20 cellular contexts compared by ENCODE assay signal in the genomic region with DNA sequence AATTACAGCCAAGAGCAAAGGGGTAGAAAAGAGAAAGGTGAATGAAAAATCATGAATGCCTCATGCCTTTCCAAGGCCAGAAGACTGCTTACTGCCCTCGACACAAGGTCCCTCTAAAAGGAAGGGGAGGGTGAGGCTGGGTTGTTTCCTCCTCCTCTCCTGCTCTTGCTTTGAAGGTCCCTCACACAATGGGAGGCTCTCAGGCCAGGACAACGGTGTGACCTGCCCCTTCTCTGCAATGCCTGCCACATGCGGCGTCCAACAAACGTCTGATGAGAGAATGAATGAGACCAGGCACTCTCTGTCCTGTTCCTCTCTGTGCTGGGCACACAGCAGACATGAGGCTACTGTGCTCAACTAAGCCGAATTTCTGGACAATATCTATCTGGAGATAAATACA. TPM values are rescaled to one million over a fixed set of nuclear protein-coding genes. Genes with fewer than 3 reads are reported as not detected.
DNase-seq lines count a peak whose midpoint lies in the region; ATAC-seq and TF ChIP-seq lines count a peak whose summit lies in the region.
"Had no signal": no experiment of that assay in that cellular context is flagged by ENCODE, and none has a peak within 500 bp of the region (broad histone marks: within the 10 kb centered on the region; RNA-seq: fewer than 3 reads in every experiment).

No MANE protein-coding gene starts in this region.

- no peaks in the 10 kb centered on the region for H3K9me3 ChIP-seq in WERI-Rb-1 (ENCODE audit: severe bottlenecking)
- no peaks in the 10 kb centered on the region for H3K9me3 ChIP-seq in hepatocyte (ENCODE audit: low read depth)
- H3K9me3 ChIP-seq in upper lobe of left lung = no peaks in the 10 kb centered on the region
- no peaks in the 10 kb centered on the region for H3K9me3 ChIP-seq in Caco-2
- no peaks in the 10 kb centered on the region for H3K9me3 ChIP-seq in prostate gland
- H3K9me3 ChIP-seq: esophagus muscularis mucosa had no signal

- H3K4me1 Mint-ChIP-seq in GM23338 (peaks cover 93% of the 10 kb centered on the region), progenitor cell of endocrine pancreas (ENCODE audit: low read depth) (peaks cover 56% of the 10 kb centered on the region), Caco-2 (ENCODE audit: low read depth, unreplicated experiment) (peaks cover 11% of the 10 kb centered on the region)

- POLR2A ChIA-PET in Caco-2 (lab: Charles Lee) = no interaction called here

- H3K4me2 ChIP-seq in GM23338 = peak overlapping the region; percentile 62; the same call in 1 of the 2 replicates
- peak overlapping the region; percentile 41 for H3K4me2 ChIP-seq in hepatocyte

- TF ChIP-seq CTCF in GM23338 (conservative IDR thresholded peaks at IDR 0.05; ENCODE audit: low read depth in 2 of 2) = no peak
- no peak for TF ChIP-seq CTCF in WERI-Rb-1 (IDR thresholded peaks at IDR 0.05; ENCODE audit: low read depth, low read length)
- no peak for TF ChIP-seq CTCF in hepatocyte (IDR thresholded peaks at IDR 0.05; ENCODE audit: poor library complexity)
- no peak for TF ChIP-seq CTCF in progenitor cell of endocrine pancreas (IDR thresholded peaks at IDR 0.05; ENCODE audit: unreplicated experiment)
- no peak for TF ChIP-seq CTCF in upper lobe of left lung (IDR thresholded peaks at IDR 0.05)
- no peak for TF ChIP-seq CTCF in Caco-2 (IDR thresholded peaks at IDR 0.05; ENCODE audit: insufficient read depth in 1 of 2, low read depth in 1 of 2, low read length in 1 of 2, severe bottlenecking in 1 of 2, unreplicated experiment in 1 of 2)
- no peak for TF ChIP-seq CTCF in prostate gland (IDR thresholded peaks at IDR 0.05)

- intact Hi-C loops in Caco-2 (cut with micrococcal nuclease; ENCODE audit: unreplicated experiment) = no loop called here
- intact Hi-C loops in prostate gland (cut with DNase I) = no loop called here

- H3K27me3 ChIP-seq in GM23338 (ENCODE audit: insufficient read depth) = no peaks in the 10 kb centered on the region
- no peaks in the 10 kb centered on the region for H3K27me3 ChIP-seq in WERI-Rb-1 (ENCODE audit: insufficient read depth, low read depth, severe bottlenecking)
- H3K27me3 ChIP-seq in hepatocyte = no peaks in the 10 kb centered on the region
- H3K27me3 ChIP-seq in upper lobe of left lung = no peaks in the 10 kb centered on the region
- H3K27me3 ChIP-seq in Caco-2 (replicated peaks; ENCODE audit: control insufficient read depth, insufficient read depth, low read length) = no peaks in the 10 kb centered on the region
- H3K27me3 ChIP-seq in prostate gland (replicated peaks; ENCODE audit: insufficient read depth) = no peaks in the 10 kb centered on the region
- H3K27me3 ChIP-seq: brain microvascular endothelial cell, esophagus muscularis mucosa had no signal

- no peak for TF ChIP-seq EP300 in upper lobe of left lung (IDR thresholded peaks at IDR 0.05)

- H2AFZ ChIP-seq in GM23338 (no peak overlapping the region), hepatocyte (no peak overlapping the region)
- H2AFZ ChIP-seq: parathyroid adenoma had no signal

- DNase-seq in GM23338 (ENCODE audit: low spot score) (no peak), WERI-Rb-1 (no peak), hepatocyte (ENCODE audit: low spot score) (no peak), progenitor cell of endocrine pancreas (ENCODE audit: low spot score, unreplicated experiment) (no peak), upper lobe of left lung (no peak), Caco-2 (no peak), GOT3 (lab: John Stamatoyannopoulos, UW) (no peak), prostate gland (ENCODE audit: low spot score) (no peak)
- DNase-seq: activated CD4-positive, alpha-beta T cell treated with anti-CD3 and anti-CD28 coated beads, Interleukin-2, amount 50 U/mL, for 48 hours; brain microvascular endothelial cell; HFFc6; left ventricle myocardium superior; NCI-H1694; NCI-H345; RPMI8226; stimulated activated CD4-positive, alpha-beta T cell treated with anti-CD3 and anti-CD28 coated beads, Interleukin-2, amount 100 ng/mL, for 48 hours had no signal

- H4K20me1 ChIP-seq in GM23338 (replicated peaks; ENCODE audit: insufficient read depth) (peaks cover 45% of the 10 kb centered on the region), hepatocyte (ENCODE audit: insufficient read depth, poor library complexity, severe bottlenecking) (peaks cover 87% of the 10 kb centered on the region)

- CTCF ChIA-PET in Caco-2 (lab: Charles Lee) = no interaction called here

- H3K4me1 ChIP-seq in GM23338 (ENCODE audit: insufficient read depth) = peaks cover 88% of the 10 kb centered on the region
- H3K4me1 ChIP-seq in hepatocyte (ENCODE audit: insufficient read depth) = peaks cover 40% of the 10 kb centered on the region
- peaks cover 29 to 48% (median 44%) of the 10 kb centered on the region in 4 donors for H3K4me1 ChIP-seq in upper lobe of left lung
- H3K4me1 ChIP-seq in Caco-2 = peaks cover 38% of the 10 kb centered on the region
- H3K4me1 ChIP-seq in prostate gland (replicated peaks) = peaks cover 21% of the 10 kb centered on the region
- H3K4me1 ChIP-seq: parathyroid adenoma had no signal

- peak overlapping the region; percentile 30; the same call in 1 of the 3 replicates for H3K4me3 Mint-ChIP-seq in GM23338
- no peak overlapping the region for H3K4me3 Mint-ChIP-seq in progenitor cell of endocrine pancreas (ENCODE audit: low read depth)
- no peak overlapping the region for H3K4me3 Mint-ChIP-seq in Caco-2 (ENCODE audit: unreplicated experiment)
- H3K4me3 Mint-ChIP-seq: dendritic cell treated with granulocyte-macrophage colony-stimulating factor and Interleukin-4, amounts not matched to agents 40 ng/mL and 50 ng/mL, for 4 days; HFFc6 had no signal

- H3K36me3 ChIP-seq in GM23338 (ENCODE audit: insufficient read depth) (no peaks in the 10 kb centered on the region), WERI-Rb-1 (peaks cover 74% of the 10 kb centered on the region), hepatocyte (replicated peaks; ENCODE audit: insufficient read depth, low read depth) (no peaks in the 10 kb centered on the region), upper lobe of left lung (no peaks in the 10 kb centered on the region), Caco-2 (ENCODE audit: control insufficient read depth, insufficient read depth, low read length) (no peaks in the 10 kb centered on the region), prostate gland (no peaks in the 10 kb centered on the region)
- H3K36me3 ChIP-seq: brain microvascular endothelial cell, esophagus muscularis mucosa had no signal

- H3K27me3 Mint-ChIP-seq in GM23338 (ENCODE audit: insufficient read depth, low read depth, poor library complexity) (peaks cover 24% of the 10 kb centered on the region), progenitor cell of endocrine pancreas (no peaks in the 10 kb centered on the region), Caco-2 (ENCODE audit: insufficient read depth, unreplicated experiment) (no peaks in the 10 kb centered on the region)

- BruUV-seq in Caco-2 (replicated peaks; lab: Mats Ljungman, UMichigan) = no TSS peak

- H3K36me3 Mint-ChIP-seq in GM23338 (ENCODE audit: low read depth) = peaks cover 20% of the 10 kb centered on the region
- H3K36me3 Mint-ChIP-seq in progenitor cell of endocrine pancreas (ENCODE audit: insufficient read depth) = peaks cover 10% of the 10 kb centered on the region
- no peaks in the 10 kb centered on the region for H3K36me3 Mint-ChIP-seq in Caco-2 (ENCODE audit: insufficient read depth, unreplicated experiment)

- H3K4me3 ChIP-seq in GM23338 (no peak overlapping the region), WERI-Rb-1 (ENCODE audit: low read depth, low read length) (no peak overlapping the region), hepatocyte (no peak overlapping the region), upper lobe of left lung (no peak overlapping the region), Caco-2 (ENCODE audit: low read depth, low read length) (no peak overlapping the region), prostate gland (no peak overlapping the region)
- H3K4me3 ChIP-seq: esophagus muscularis mucosa had no signal

- peaks cover 14% of the 10 kb centered on the region for H3F3A ChIP-seq in GM23338 (replicated peaks; ENCODE audit: low read depth)

- TF ChIP-seq POLR2A in upper lobe of left lung (IDR thresholded peaks at IDR 0.05) (no peak), prostate gland (IDR thresholded peaks at IDR 0.05) (no peak)

- H3K27ac ChIP-seq in GM23338 (ENCODE audit: low read depth) = no peak overlapping the region
- peak overlapping the region; percentile 93 for H3K27ac ChIP-seq in WERI-Rb-1
- peak overlapping the region; percentile 77 for H3K27ac ChIP-seq in hepatocyte
- no peak overlapping the region for H3K27ac ChIP-seq in upper lobe of left lung
- no peak overlapping the region for H3K27ac ChIP-seq in prostate gland
- H3K27ac ChIP-seq: brain microvascular endothelial cell, esophagus muscularis mucosa, parathyroid adenoma had no signal

- H3K9me3 Mint-ChIP-seq in GM23338 = no peaks in the 10 kb centered on the region
- H3K9me3 Mint-ChIP-seq in progenitor cell of endocrine pancreas (ENCODE audit: low read depth) = no peaks in the 10 kb centered on the region
- no peaks in the 10 kb centered on the region for H3K9me3 Mint-ChIP-seq in Caco-2 (ENCODE audit: unreplicated experiment)
- H3K9me3 Mint-ChIP-seq: activated naive CD4-positive, alpha-beta T cell treated with anti-CD3 and anti-CD28 coated beads, Interleukin-2, amount 50 U/mL, for 72 hours; dendritic cell treated with granulocyte-macrophage colony-stimulating factor and Interleukin-4, amounts not matched to agents 40 ng/mL and 50 ng/mL, for 4 days; HFFc6 had no signal

- peaks cover 100% of the 10 kb centered on the region for H3K79me2 ChIP-seq in GM23338 (replicated peaks; ENCODE audit: insufficient read depth)
- H3K79me2 ChIP-seq in hepatocyte = peaks cover 99% of the 10 kb centered on the region

- H3K9me2 ChIP-seq in GM23338 (ENCODE audit: insufficient read depth) (0 out of 2 replicates have a peak, but pooled peaks cover 3% of the 10 kb centered on the region), hepatocyte (replicated peaks; ENCODE audit: insufficient read depth) (no peaks in the 10 kb centered on the region)

- ATAC-seq in GM23338 (peak; percentile 14), upper lobe of left lung (ENCODE audit: low FRiP score in 2 of 2) (no peak)
- ATAC-seq: activated naive CD4-positive, alpha-beta T cell treated with anti-CD3 and anti-CD28 coated beads, Interleukin-2, amount 50 U/mL, for 72 hours; left ventricle myocardium superior had no signal

- H3K27ac Mint-ChIP-seq in GM23338 = peak overlapping the region; percentile 68; the same call in 1 of the 2 replicates
- peak overlapping the region; percentile 81 for H3K27ac Mint-ChIP-seq in progenitor cell of endocrine pancreas
- no peak overlapping the region for H3K27ac Mint-ChIP-seq in Caco-2 (ENCODE audit: unreplicated experiment)
- H3K27ac Mint-ChIP-seq: dendritic cell treated with granulocyte-macrophage colony-stimulating factor and Interleukin-4, amounts not matched to agents 40 ng/mL and 50 ng/mL, for 4 days; HFFc6 had no signal

- WGBS in hepatocyte (ENCODE audit: low lambda C conversion rate, missing lambda C conversion rate) = 48% methylated on average over 6 of the region's 6 CpGs
- 69 to 72% methylated on average over 6 of the region's 6 CpGs for WGBS in upper lobe of left lung, 2 donors
- 69% methylated on average over 6 of the region's 6 CpGs for WGBS in prostate gland

RNA-seq across cellular contexts. Expression of a gene that starts 51.3 kb away (rescaled TPM):
- 47.4 and 59.5 TPM in 2 replicates for total RNA-seq in GM23338 (2014; rRNA removed; shearing (Covaris generic))
- polyA plus RNA-seq in GM23338 (2016; fragmentation: Nextera tagmentation; extraction: Ambion mirVana) (68.6 and 82.3 TPM in 2 replicates), hepatocyte (23.8 and 25.8 TPM in 2 replicates)
- total RNA-seq in hepatocyte (27.1 and 47.2 TPM in 2 replicates), progenitor cell of endocrine pancreas (149 and 161 TPM in 2 replicates), upper lobe of left lung (10 to 100 TPM; 17.8 to 35.6 (median 26.4) TPM), Caco-2 (2022) (40.6 and 42.1 TPM in 2 replicates), prostate gland (10 to 100 TPM; 45.0 to 94.4 TPM)

Comparison
In these comparisons a context has a peak if more than half of its experiments do, and no peak if none do; other contexts are left out.
1. H3K27ac ChIP-seq: peak in WERI-Rb-1 (single experiment) and hepatocyte (single experiment); none in GM23338 (single experiment), upper lobe of left lung (0 of 4) and prostate gland (0 of 2).